Comparison of ENCODE assay signal across 12 cellular contexts in the genomic region with DNA sequence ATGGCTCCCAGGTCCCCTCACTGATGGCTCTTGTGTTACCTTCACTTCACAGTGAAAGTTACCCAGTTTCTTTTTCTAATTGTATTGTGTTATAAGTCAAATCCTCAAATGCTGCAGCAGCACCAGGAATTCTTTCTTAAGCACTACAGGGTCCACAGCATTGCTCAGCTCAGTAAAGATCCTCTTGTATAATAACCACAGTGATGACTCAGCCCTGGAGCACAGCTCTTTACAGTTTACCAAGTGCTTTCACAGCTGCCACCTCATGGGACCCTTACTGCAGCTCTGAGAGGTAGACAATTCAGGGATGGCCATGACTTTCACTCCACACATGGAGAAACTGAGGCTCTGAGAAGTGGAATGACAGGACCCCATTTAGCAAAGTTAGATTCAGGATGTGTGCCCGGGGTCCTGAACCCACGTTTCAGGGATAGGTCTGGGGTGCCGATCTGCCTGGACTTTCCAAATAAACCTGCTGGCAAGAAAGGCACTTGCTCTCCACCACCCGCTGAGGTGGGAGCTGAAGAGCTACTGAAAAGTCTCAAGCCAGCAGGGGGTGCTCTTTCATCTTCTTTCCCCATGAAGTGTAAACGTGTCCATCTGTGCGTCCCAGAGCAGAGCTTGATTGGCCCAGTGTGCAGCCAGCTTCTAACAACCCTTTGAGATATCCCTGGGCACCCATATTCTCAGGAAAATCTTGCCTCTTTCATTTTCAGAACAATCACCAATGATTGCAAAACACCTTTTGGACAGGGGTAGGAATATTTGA. TPM values are rescaled to one million over a fixed set of nuclear protein-coding genes. Genes with fewer than 3 reads are reported as not detected.
DNase-seq lines count a peak whose midpoint lies in the region; ATAC-seq and TF ChIP-seq lines count a peak whose summit lies in the region.
"Had no signal": no experiment of that assay in that cellular context is flagged by ENCODE, and none has a peak within 500 bp of the region (broad histone marks: within the 10 kb centered on the region; RNA-seq: fewer than 3 reads in every experiment).

No MANE protein-coding gene starts in this region.

- no peaks in the 10 kb centered on the region for H3K9me2 ChIP-seq in HCT116 (ENCODE audit: insufficient read depth)

- H2AFZ ChIP-seq in HCT116 (ENCODE audit: low read depth, low read length, poor library complexity, severe bottlenecking): no peak overlapping the region

- H3K4me3 ChIP-seq in HCT116 (replicated peaks in 1 of 2; ENCODE audit: low read depth in 1 of 2, low read length in 2 of 2): no peak overlapping the region
- no peak overlapping the region for H3K4me3 ChIP-seq in lower leg skin (ENCODE audit: low read depth, poor library complexity, severe bottlenecking)
- H3K4me3 ChIP-seq: tibial artery had no signal

- H4K20me1 ChIP-seq in HCT116 (ENCODE audit: insufficient read depth): no peaks in the 10 kb centered on the region

- CTCF ChIA-PET in HCT116 (lab: Charles Lee): interaction anchor here (1.0 kb wide), 1 partner anchor 849 kb away, joined by 4 read pairs; no protein-coding TSS in a partner anchor
- CTCF ChIA-PET in activated CD4-positive, alpha-beta memory T cell treated with anti-CD3 and anti-CD28 coated beads for 36 hours (lab: Charles Lee): no interaction called here

- H3K4me3 Mint-ChIP-seq in activated CD4-positive, alpha-beta memory T cell treated with anti-CD3 and anti-CD28 coated beads for 36 hours: no peak overlapping the region
- H3K4me3 Mint-ChIP-seq: activated naive CD8-positive, alpha-beta T cell treated with anti-CD3 and anti-CD28 coated beads, Interleukin-2, amount 10 ng/mL, durations not matched to agents 7 days and 5 days; T-helper 17 cell had no signal

- WGBS in lower leg skin, 2 donors: 51 to 54% methylated on average over 6 of the region's 6 CpGs

- no peaks in the 10 kb centered on the region for H3K36me3 Mint-ChIP-seq in activated CD4-positive, alpha-beta memory T cell treated with anti-CD3 and anti-CD28 coated beads for 36 hours
- H3K36me3 Mint-ChIP-seq: activated naive CD8-positive, alpha-beta T cell treated with anti-CD3 and anti-CD28 coated beads, Interleukin-2, amount 10 ng/mL, durations not matched to agents 7 days and 5 days had no signal

- H3K36me3 ChIP-seq in HCT116 (ENCODE audit: control insufficient read depth in 1 of 2, insufficient read depth in 2 of 2, low read length in 2 of 2): no peaks in the 10 kb centered on the region
- H3K36me3 ChIP-seq: tibial artery had no signal

- H3K9me3 Mint-ChIP-seq in activated CD4-positive, alpha-beta memory T cell treated with anti-CD3 and anti-CD28 coated beads for 36 hours: no peaks in the 10 kb centered on the region
- H3K9me3 Mint-ChIP-seq: activated naive CD8-positive, alpha-beta T cell treated with anti-CD3 and anti-CD28 coated beads, Interleukin-2, amount 10 ng/mL, durations not matched to agents 7 days and 5 days had no signal

- H3K9ac ChIP-seq in HCT116 (ENCODE audit: low read length): no peak overlapping the region

- H3K27ac ChIP-seq in HCT116 (ENCODE audit: low read depth, low read length): no peak overlapping the region
- H3K27ac ChIP-seq: tibial artery had no signal

- ATAC-seq in HCT116: peak; percentile 67
- ATAC-seq: T-helper 17 cell had no signal

- H3K4me1 Mint-ChIP-seq in activated CD4-positive, alpha-beta memory T cell treated with anti-CD3 and anti-CD28 coated beads for 36 hours (ENCODE audit: low read depth): no peaks in the 10 kb centered on the region
- H3K4me1 Mint-ChIP-seq: activated naive CD8-positive, alpha-beta T cell treated with anti-CD3 and anti-CD28 coated beads, Interleukin-2, amount 10 ng/mL, durations not matched to agents 7 days and 5 days; T-helper 17 cell had no signal

- TF ChIP-seq RAD21 in HCT116 (IDR thresholded peaks at IDR 0.05; ENCODE audit: low read depth): peak; percentile 27; the same call in 1 of the 2 replicates

- TF ChIP-seq POLR2A in HCT116 (IDR thresholded peaks at IDR 0.05; ENCODE audit: borderline replicate concordance, extremely low read depth, insufficient read depth, insufficient read length): no peak
- no peak for TF ChIP-seq POLR2A in lower leg skin (IDR thresholded peaks at IDR 0.05)

- no peaks in the 10 kb centered on the region; the same call in 1 of the 2 replicates for H3K27me3 ChIP-seq in HCT116 (ENCODE audit: insufficient read depth, low read length)
- H3K27me3 ChIP-seq: tibial artery had no signal

- intact Hi-C loops in HCT116 (cut with micrococcal nuclease) (no loop called here), lower leg skin (cut with DNase I; ENCODE audit: low total_unique reads) (no loop called here)
- intact Hi-C loops in activated CD4-positive, alpha-beta memory T cell treated with anti-CD3 and anti-CD28 coated beads for 36 hours (cut with micrococcal nuclease): no loop called here

- H3K4me2 ChIP-seq in HCT116 (ENCODE audit: low read length): no peak overlapping the region

- H3K79me2 ChIP-seq in HCT116 (ENCODE audit: insufficient read depth, low read length): no peaks in the 10 kb centered on the region

- no peaks in the 10 kb centered on the region for H3K4me1 ChIP-seq in HCT116 (ENCODE audit: control insufficient read depth in 1 of 2, insufficient read depth in 2 of 2, low read length in 2 of 2)
- H3K4me1 ChIP-seq: tibial artery had no signal

- H3K27ac Mint-ChIP-seq in activated CD4-positive, alpha-beta memory T cell treated with anti-CD3 and anti-CD28 coated beads for 36 hours: no peak overlapping the region
- H3K27ac Mint-ChIP-seq: activated naive CD8-positive, alpha-beta T cell treated with anti-CD3 and anti-CD28 coated beads, Interleukin-2, amount 10 ng/mL, durations not matched to agents 7 days and 5 days; T-helper 17 cell had no signal

- RAD21 ChIA-PET in HCT116 (lab: Charles Lee; ENCODE audit: low non-redundant PET in 1 of 2, low total read pairs in 2 of 2, uncharacterized antibody in 2 of 2, unreplicated experiment in 2 of 2): interaction anchor here in 1 of 2 experiments (0.9 kb wide), 1 partner anchor 30 kb away, joined by 3 read pairs; no protein-coding TSS in a partner anchor

- peak in 2 of 3 experiments; percentile 21 to 40; a peak in 3 of 6 replicates for TF ChIP-seq CTCF in HCT116 (IDR thresholded peaks at IDR 0.05 in 2 of 3, conservative IDR thresholded peaks at IDR 0.05 in 1 of 3; ENCODE audit: borderline replicate concordance in 1 of 3, insufficient read depth in 1 of 3, low read depth in 2 of 3, low read length in 2 of 3)
- no peak for TF ChIP-seq CTCF in lower leg skin (IDR thresholded peaks at IDR 0.05)

- BruUV-seq in HCT116 (replicated peaks; lab: Mats Ljungman, UMichigan): no TSS peak

- H3K9me3 ChIP-seq in HCT116 (ENCODE audit: control insufficient read depth in 1 of 2, insufficient read depth in 1 of 2, low read depth in 1 of 2, low read length in 2 of 2): no peaks in the 10 kb centered on the region

- DNase-seq in NCI-H2171 treated with DMSO at 0.1 percent for 48 hours (lab: John Stamatoyannopoulos, UW) (peak; percentile 1), NCI-H2171 (lab: John Stamatoyannopoulos, UW) (no peak), HCT116 (ENCODE audit: low read depth, low spot score) (peak; percentile 10), RPMI7951 (ENCODE audit: low read depth) (peak; percentile 73), inferior parietal cortex (ENCODE audit: extremely low spot score) (peak; percentile 7), KG1 (lab: John Stamatoyannopoulos, UW) (no peak), lower leg skin (ENCODE audit: low spot score in 2 of 2) (no peak)
- DNase-seq in activated CD4-positive, alpha-beta memory T cell treated with anti-CD3 and anti-CD28 coated beads for 36 hours: no peak
- DNase-seq: activated naive CD8-positive, alpha-beta T cell treated with anti-CD3 and anti-CD28 coated beads, Interleukin-2, amount 10 ng/mL, durations not matched to agents 7 days and 5 days; NCI-H1048; T-helper 17 cell; tibial artery had no signal

- peaks cover 2% of the 10 kb centered on the region for H3K27me3 Mint-ChIP-seq in activated CD4-positive, alpha-beta memory T cell treated with anti-CD3 and anti-CD28 coated beads for 36 hours

- POLR2A ChIA-PET in HCT116 (lab: Charles Lee): no interaction called here
- POLR2A ChIA-PET in activated CD4-positive, alpha-beta memory T cell treated with anti-CD3 and anti-CD28 coated beads for 36 hours (lab: Charles Lee): no interaction called here

TF ChIP-seq in HCT116, 20 proteins besides CTCF, POLR2A, EP300 and RAD21 (continues in another document):
- TF ChIP-seq EGR1 (IDR thresholded peaks at IDR 0.05; ENCODE audit: low read depth) (no peak), EZH2phosphoT487 (IDR thresholded peaks at IDR 0.05; ENCODE audit: borderline replicate concordance) (no peak)
- TF ChIP-seq, protein P1, sequence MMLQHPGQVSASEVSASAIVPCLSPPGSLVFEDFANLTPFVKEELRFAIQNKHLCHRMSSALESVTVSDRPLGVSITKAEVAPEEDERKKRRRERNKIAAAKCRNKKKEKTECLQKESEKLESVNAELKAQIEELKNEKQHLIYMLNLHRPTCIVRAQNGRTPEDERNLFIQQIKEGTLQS (IDR thresholded peaks at IDR 0.05): no peak
- TF ChIP-seq, protein P2, sequence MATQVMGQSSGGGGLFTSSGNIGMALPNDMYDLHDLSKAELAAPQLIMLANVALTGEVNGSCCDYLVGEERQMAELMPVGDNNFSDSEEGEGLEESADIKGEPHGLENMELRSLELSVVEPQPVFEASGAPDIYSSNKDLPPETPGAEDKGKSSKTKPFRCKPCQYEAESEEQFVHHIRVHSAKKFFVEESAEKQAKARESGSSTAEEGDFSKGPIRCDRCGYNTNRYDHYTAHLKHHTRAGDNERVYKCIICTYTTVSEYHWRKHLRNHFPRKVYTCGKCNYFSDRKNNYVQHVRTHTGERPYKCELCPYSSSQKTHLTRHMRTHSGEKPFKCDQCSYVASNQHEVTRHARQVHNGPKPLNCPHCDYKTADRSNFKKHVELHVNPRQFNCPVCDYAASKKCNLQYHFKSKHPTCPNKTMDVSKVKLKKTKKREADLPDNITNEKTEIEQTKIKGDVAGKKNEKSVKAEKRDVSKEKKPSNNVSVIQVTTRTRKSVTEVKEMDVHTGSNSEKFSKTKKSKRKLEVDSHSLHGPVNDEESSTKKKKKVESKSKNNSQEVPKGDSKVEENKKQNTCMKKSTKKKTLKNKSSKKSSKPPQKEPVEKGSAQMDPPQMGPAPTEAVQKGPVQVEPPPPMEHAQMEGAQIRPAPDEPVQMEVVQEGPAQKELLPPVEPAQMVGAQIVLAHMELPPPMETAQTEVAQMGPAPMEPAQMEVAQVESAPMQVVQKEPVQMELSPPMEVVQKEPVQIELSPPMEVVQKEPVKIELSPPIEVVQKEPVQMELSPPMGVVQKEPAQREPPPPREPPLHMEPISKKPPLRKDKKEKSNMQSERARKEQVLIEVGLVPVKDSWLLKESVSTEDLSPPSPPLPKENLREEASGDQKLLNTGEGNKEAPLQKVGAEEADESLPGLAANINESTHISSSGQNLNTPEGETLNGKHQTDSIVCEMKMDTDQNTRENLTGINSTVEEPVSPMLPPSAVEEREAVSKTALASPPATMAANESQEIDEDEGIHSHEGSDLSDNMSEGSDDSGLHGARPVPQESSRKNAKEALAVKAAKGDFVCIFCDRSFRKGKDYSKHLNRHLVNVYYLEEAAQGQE (IDR thresholded peaks at IDR 0.05; ENCODE audit: low read depth): no peak

RNA-seq across cellular contexts. Expression of a gene that starts 35.7 kb away (rescaled TPM):
- total RNA-seq in HCT116 (2021; ENCODE audit: unreplicated experiment) (4.2 TPM), lower leg skin (under 1 TPM; 0.13 to 0.32 (median 0.20) TPM)
- 2.6 and 2.9 TPM in 2 replicates for polyA plus RNA-seq in HCT116 (2012)
- total RNA-seq in RPMI7951 (2014; rRNA removed; shearing (Covaris generic)): 2.3 and 2.7 TPM in 2 replicates
- not detected for total RNA-seq in activated CD4-positive, alpha-beta memory T cell treated with anti-CD3 and anti-CD28 coated beads for 36 hours
- total RNA-seq: activated naive CD8-positive, alpha-beta T cell treated with anti-CD3 and anti-CD28 coated beads, Interleukin-2, amount 10 ng/mL, durations not matched to agents 7 days and 5 days; T-helper 17 cell had no signal

Comparison
In these comparisons a context has a peak if more than half of its experiments do, and no peak if none do; other contexts are left out.
1. DNase-seq: peak in NCI-H2171 treated with DMSO at 0.1 percent for 48 hours (single experiment), HCT116 (single experiment), RPMI7951 (single experiment) and inferior parietal cortex (single experiment); none in NCI-H2171 (single experiment), KG1 (single experiment), activated CD4-positive, alpha-beta memory T cell treated with anti-CD3 and anti-CD28 coated beads for 36 hours (single experiment) and lower leg skin (0 of 2).
2. CTCF ChIP-seq: peak in HCT116 (2 of 3); none in lower leg skin (0 of 3).